26 cellular contexts compared by ENCODE assay signal in the genomic region with DNA sequence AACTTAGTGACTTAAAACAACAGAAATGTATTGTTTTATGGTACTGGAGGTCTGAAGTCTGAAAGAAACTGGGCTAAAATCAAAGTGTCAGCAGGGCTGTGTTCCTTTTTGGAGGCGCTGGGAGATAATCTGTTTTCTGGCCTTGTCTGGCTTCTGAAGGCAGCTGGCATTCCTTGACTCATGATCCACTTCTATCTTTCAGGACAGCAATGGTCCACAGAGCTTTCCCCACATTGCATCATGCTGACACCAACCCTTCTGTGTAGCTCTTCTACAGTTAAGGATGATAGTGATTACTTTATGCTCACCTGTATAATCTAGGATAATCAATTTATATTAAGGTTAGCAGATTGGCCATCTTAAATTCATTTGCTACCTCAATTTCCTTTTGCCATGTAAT.
DNase-seq lines count a peak whose midpoint lies in the region; ATAC-seq and TF ChIP-seq lines count a peak whose summit lies in the region.
"Had no signal": no experiment of that assay in that cellular context is flagged by ENCODE, and none has a peak within 500 bp of the region (broad histone marks: within the 10 kb centered on the region; RNA-seq: fewer than 3 reads in every experiment).

No MANE protein-coding gene starts in this region.

- H2AK5ac ChIP-seq in mesenchymal stem cell (ENCODE audit: low read length, severe bottlenecking) = no peak overlapping the region

- DNase-seq in DMS53 (lab: John Stamatoyannopoulos, UW) = peak; percentile 16
- DNase-seq in DMS53 treated with DMSO at 0.1 percent for 48 hours (lab: John Stamatoyannopoulos, UW; ENCODE audit: unreplicated experiment) = no peak
- peak; percentile 13 for DNase-seq in WERI-Rb-1
- DNase-seq in mesenchymal stem cell = peak; percentile 62
- DNase-seq in glutamatergic neuron = no peak
- DNase-seq in T-helper 9 cell = no peak
- DNase-seq: CD8-positive, alpha-beta memory T cell; DMS 273 treated with DMSO at 0.1 percent for 48 hours; DND-41; HCEC 1CT; Karpas-422; NCI-H1092 treated with DMSO at 0.1 percent for 48 hours; NCI-H1436; NCI-H187; NCI-H2081 treated with DMSO at 0.1 percent for 48 hours; NCI-H2171; NCI-H226; NCI-H510A treated with DMSO at 0.1 percent for 48 hours; PC-9; SJCRH30 had no signal

- no peak overlapping the region for H4K8ac ChIP-seq in mesenchymal stem cell (ENCODE audit: low read length)

- H3K79me1 ChIP-seq in mesenchymal stem cell (replicated peaks; ENCODE audit: low read length, poor library complexity, severe bottlenecking) = no peaks in the 10 kb centered on the region

- no peak overlapping the region for H3K18ac ChIP-seq in mesenchymal stem cell (ENCODE audit: low read depth in 1 of 2, low read length in 2 of 2)

- H3K14ac ChIP-seq in mesenchymal stem cell (ENCODE audit: low read length in 2 of 2) = no peak overlapping the region

- H3K36me3 Mint-ChIP-seq in glutamatergic neuron (ENCODE audit: unreplicated experiment) = no peaks in the 10 kb centered on the region
- H3K36me3 Mint-ChIP-seq: CD8-positive, alpha-beta memory T cell had no signal

- H3K4ac ChIP-seq in mesenchymal stem cell (ENCODE audit: low read depth in 1 of 2, low read length in 2 of 2) = no peak overlapping the region

- no peak for ATAC-seq in HG03108 (IDR thresholded peaks at IDR 0.05; ENCODE audit: unreplicated experiment)
- ATAC-seq: Right ventricle myocardium inferior, SK-N-SH treated with all-trans-retinoic acid at 6 μM for 48 hours had no signal

- no peak overlapping the region for H4K91ac ChIP-seq in mesenchymal stem cell (ENCODE audit: low read length)

- no peak overlapping the region for H3K27ac Mint-ChIP-seq in glutamatergic neuron (ENCODE audit: unreplicated experiment)
- H3K27ac Mint-ChIP-seq: B cell; CD8-positive, alpha-beta memory T cell had no signal

- no peaks in the 10 kb centered on the region for H3K4me1 ChIP-seq in mesenchymal stem cell (ENCODE audit: control insufficient read depth, insufficient read depth, low read depth, low read length)
- H3K4me1 ChIP-seq: SJCRH30 had no signal

- H3K4me1 Mint-ChIP-seq in glutamatergic neuron (ENCODE audit: low read depth, unreplicated experiment) = peaks cover 7% of the 10 kb centered on the region
- H3K4me1 Mint-ChIP-seq: B cell; CD8-positive, alpha-beta memory T cell had no signal

- H3K27me3 Mint-ChIP-seq in glutamatergic neuron (ENCODE audit: unreplicated experiment) = no peaks in the 10 kb centered on the region
- H3K27me3 Mint-ChIP-seq: B cell; CD8-positive, alpha-beta memory T cell had no signal

- H3K27me3 ChIP-seq in WERI-Rb-1 (ENCODE audit: insufficient read depth, low read depth, severe bottlenecking) = no peaks in the 10 kb centered on the region
- H3K27me3 ChIP-seq in mesenchymal stem cell (ENCODE audit: control insufficient read depth in 1 of 2, insufficient read depth in 1 of 2, low read length in 2 of 2) = no peaks in the 10 kb centered on the region
- H3K27me3 ChIP-seq: SJCRH30 had no signal

- H3K27ac ChIP-seq in WERI-Rb-1 (no peak overlapping the region), mesenchymal stem cell (ENCODE audit: low read length, poor library complexity, severe bottlenecking) (no peak overlapping the region)
- H3K27ac ChIP-seq: 22Rv1, C4-2B, PC-9, SJCRH30 had no signal

- H3K9me3 ChIP-seq in WERI-Rb-1 (ENCODE audit: severe bottlenecking) (no peaks in the 10 kb centered on the region), mesenchymal stem cell (ENCODE audit: control insufficient read depth, low read length) (no peaks in the 10 kb centered on the region)

- H3K4me3 ChIP-seq in WERI-Rb-1 (ENCODE audit: low read depth, low read length) (no peak overlapping the region), mesenchymal stem cell (ENCODE audit: insufficient read depth in 1 of 2, low read depth in 1 of 2, low read length in 2 of 2) (no peak overlapping the region)
- H3K4me3 ChIP-seq: PC-9, SJCRH30 had no signal

- H2BK15ac ChIP-seq in mesenchymal stem cell (ENCODE audit: low read depth, poor library complexity, severe bottlenecking) = no peak overlapping the region

- 73% methylated on average over 1 of the region's 1 CpG for WGBS in mesenchymal stem cell

- no peak overlapping the region for H3K23ac ChIP-seq in mesenchymal stem cell (ENCODE audit: low read length in 2 of 2)

- no peak overlapping the region for H2BK12ac ChIP-seq in mesenchymal stem cell (ENCODE audit: low read length in 2 of 2)

- TF ChIP-seq CTCF in WERI-Rb-1 (IDR thresholded peaks at IDR 0.05; ENCODE audit: low read depth, low read length) (no peak), glutamatergic neuron (IDR thresholded peaks at IDR 0.05; ENCODE audit: partially characterized antibody, unreplicated experiment) (no peak)

- H3K9me3 Mint-ChIP-seq in glutamatergic neuron (ENCODE audit: unreplicated experiment) = no peaks in the 10 kb centered on the region

- H3K36me3 ChIP-seq in WERI-Rb-1 = no peaks in the 10 kb centered on the region
- no peaks in the 10 kb centered on the region for H3K36me3 ChIP-seq in mesenchymal stem cell (ENCODE audit: control insufficient read depth in 1 of 2, insufficient read depth in 2 of 2, low read depth in 1 of 2, low read length in 2 of 2)
- H3K36me3 ChIP-seq: SJCRH30 had no signal

- H2AFZ ChIP-seq in mesenchymal stem cell (ENCODE audit: low read depth, low read length) = no peak overlapping the region
- H2AFZ ChIP-seq: PC-9 had no signal

- no peak overlapping the region for H3K4me2 ChIP-seq in mesenchymal stem cell (ENCODE audit: low read length, poor library complexity, severe bottlenecking)
- H3K4me2 ChIP-seq: PC-9 had no signal

- no peak overlapping the region for H2BK5ac ChIP-seq in mesenchymal stem cell (ENCODE audit: low read depth, low read length, poor library complexity, severe bottlenecking)

- no peak overlapping the region for H3K9ac ChIP-seq in mesenchymal stem cell (ENCODE audit: low read length)

- H3K4me3 Mint-ChIP-seq in glutamatergic neuron (ENCODE audit: unreplicated experiment) = no peak overlapping the region
- H3K4me3 Mint-ChIP-seq: B cell; CD8-positive, alpha-beta memory T cell had no signal

- H2BK120ac ChIP-seq in mesenchymal stem cell (ENCODE audit: low read depth, low read length) = peak overlapping the region; percentile 19

Comparison
In these comparisons a context has a peak if more than half of its experiments do, and no peak if none do; other contexts are left out.
1. DNase-seq: peak in DMS53 (single experiment), WERI-Rb-1 (single experiment) and mesenchymal stem cell (single experiment); none in DMS53 treated with DMSO at 0.1 percent for 48 hours (single experiment), glutamatergic neuron (single experiment) and T-helper 9 cell (single experiment).